In the genomic region with DNA sequence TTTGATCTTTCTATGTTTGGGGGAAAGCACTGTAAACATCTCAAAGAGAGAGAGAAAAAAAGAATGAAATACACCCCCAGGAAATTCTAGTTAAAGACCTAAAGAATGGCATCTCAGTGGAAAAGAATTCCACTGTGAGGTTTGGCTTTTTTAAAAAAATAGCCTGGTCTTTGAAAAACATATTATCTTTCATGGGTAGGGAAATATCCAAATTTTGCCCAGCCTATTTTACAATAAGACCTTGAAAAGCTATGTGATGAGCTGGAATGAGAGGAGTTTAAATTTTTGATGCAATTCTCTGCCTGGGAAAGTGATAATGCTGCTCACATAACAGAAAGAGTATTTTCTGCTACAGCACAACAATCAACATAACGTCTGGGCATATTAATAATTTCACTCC, we compare ENCODE assay signal across 33 cellular contexts.
"Had no signal": no experiment of that assay in that cellular context is flagged by ENCODE, and none has a peak within 500 bp of the region (broad histone marks: within the 10 kb centered on the region; RNA-seq: fewer than 3 reads in every experiment).

No MANE protein-coding gene starts in this region.

- H3K27me3 ChIP-seq: breast epithelium, esophagus squamous epithelium, hepatocyte, vagina had no signal

- ATAC-seq: naive thymus-derived CD8-positive, alpha-beta T cell; psoas muscle; stimulated activated effector memory CD8-positive, alpha-beta T cell treated with anti-CD3 and anti-CD28 coated beads, Interleukin-12 subunit alpha, Interleukin-12 subunit beta, amount 100 ng/mL, for 72 hours had no signal

- H3K36me3 Mint-ChIP-seq: activated CD4-positive, alpha-beta memory T cell treated with anti-CD3 and anti-CD28 coated beads for 36 hours; activated naive CD4-positive, alpha-beta T cell treated with anti-CD3 and anti-CD28 coated beads, Interleukin-2, amount 10 ng/mL, durations not matched to agents 7 days and 5 days; activated naive CD8-positive, alpha-beta T cell treated with anti-CD3 and anti-CD28 coated beads, Interleukin-2, amount 10 ng/mL, durations not matched to agents 7 days and 5 days; naive thymus-derived CD8-positive, alpha-beta T cell; stimulated activated effector memory CD8-positive, alpha-beta T cell treated with anti-CD3 and anti-CD28 coated beads, Interleukin-12 subunit alpha, Interleukin-12 subunit beta, amount 100 ng/mL, for 72 hours had no signal

- H3K4me1 ChIP-seq: breast epithelium, parathyroid adenoma, psoas muscle, vagina had no signal

- H3K36me3 ChIP-seq: breast epithelium, esophagus squamous epithelium, thoracic aorta, vagina had no signal

- H3K9me3 ChIP-seq: breast epithelium, esophagus squamous epithelium, psoas muscle, thoracic aorta, vagina had no signal

- H3K4me3 ChIP-seq: breast epithelium, esophagus squamous epithelium, hepatocyte, psoas muscle, skin epidermis, thoracic aorta, vagina had no signal

- H3K4me1 Mint-ChIP-seq: activated CD4-positive, alpha-beta T cell treated with anti-CD3 and anti-CD28 coated beads, Interleukin-2, amount 10 ng/mL, durations not matched to agents 24 days and 14 days; activated naive CD4-positive, alpha-beta T cell treated with anti-CD3 and anti-CD28 coated beads, Interleukin-2, amount 10 ng/mL, durations not matched to agents 7 days and 5 days; activated naive CD8-positive, alpha-beta T cell treated with anti-CD3 and anti-CD28 coated beads, Interleukin-2, amount 10 ng/mL, durations not matched to agents 7 days and 5 days; central memory CD8-positive, alpha-beta T cell; naive thymus-derived CD8-positive, alpha-beta T cell; stimulated activated effector memory CD8-positive, alpha-beta T cell treated with anti-CD3 and anti-CD28 coated beads, Interleukin-12 subunit alpha, Interleukin-12 subunit beta, amount 100 ng/mL, for 72 hours had no signal

- H3K27me3 Mint-ChIP-seq: activated CD4-positive, alpha-beta T cell treated with anti-CD3 and anti-CD28 coated beads, Interleukin-2, amount 10 ng/mL, durations not matched to agents 24 days and 14 days; activated naive CD4-positive, alpha-beta T cell treated with anti-CD3 and anti-CD28 coated beads, Interleukin-2, amount 10 ng/mL, durations not matched to agents 7 days and 5 days; activated naive CD8-positive, alpha-beta T cell treated with anti-CD3 and anti-CD28 coated beads, Interleukin-2, amount 10 ng/mL, durations not matched to agents 7 days and 5 days; central memory CD8-positive, alpha-beta T cell; naive thymus-derived CD8-positive, alpha-beta T cell; stimulated activated naive CD8-positive, alpha-beta T cell treated with anti-CD3 and anti-CD28 coated beads, Interleukin-15, Interleukin-2, amounts not matched to agents 100 ng/mL and 50 ng/mL, for 24 hours had no signal

- H3K27ac ChIP-seq: breast epithelium, epithelial cell of prostate, esophagus squamous epithelium, hepatocyte, parathyroid adenoma, psoas muscle, skin epidermis, thoracic aorta, vagina had no signal

- H2AFZ ChIP-seq: hepatocyte, parathyroid adenoma had no signal

- H3K4me3 Mint-ChIP-seq: activated CD4-positive, alpha-beta memory T cell treated with anti-CD3 and anti-CD28 coated beads for 36 hours; activated CD4-positive, alpha-beta T cell treated with anti-CD3 and anti-CD28 coated beads, Interleukin-2, amount 10 ng/mL, durations not matched to agents 24 days and 14 days; activated naive CD4-positive, alpha-beta T cell treated with anti-CD3 and anti-CD28 coated beads, Interleukin-2, amount 10 ng/mL, durations not matched to agents 7 days and 5 days; activated naive CD8-positive, alpha-beta T cell treated with anti-CD3 and anti-CD28 coated beads, Interleukin-2, amount 10 ng/mL, durations not matched to agents 7 days and 5 days; activated T-helper 1 cell treated with anti-CD3 and anti-CD28 coated beads, Interleukin-12 subunit alpha, Interleukin-12 subunit beta, Interleukin-2, Interleukin-4 antibody, amounts not matched to agents 30 ng/mL and 10 ng/mL and 1 ng/mL, durations not matched to agents 14 hours and 24 hours and 36 hours; central memory CD8-positive, alpha-beta T cell; naive thymus-derived CD8-positive, alpha-beta T cell; neural crest cell; stimulated activated effector memory CD8-positive, alpha-beta T cell treated with anti-CD3 and anti-CD28 coated beads, Interleukin-12 subunit alpha, Interleukin-12 subunit beta, amount 100 ng/mL, for 72 hours; stimulated activated naive CD8-positive, alpha-beta T cell treated with anti-CD3 and anti-CD28 coated beads, Interleukin-15, Interleukin-2, amounts not matched to agents 100 ng/mL and 50 ng/mL, for 24 hours had no signal

- DNase-seq: activated CD4-positive, alpha-beta memory T cell treated with anti-CD3 and anti-CD28 coated beads for 36 hours; activated CD4-positive, alpha-beta T cell treated with anti-CD3 and anti-CD28 coated beads, Interleukin-2, amount 10 ng/mL, durations not matched to agents 24 days and 14 days; activated CD4-positive, CD25-positive, alpha-beta regulatory T cell treated with anti-CD3 and anti-CD28 coated beads, Interleukin-2, amount 50 U/mL, for 72 hours; activated CD8-positive, alpha-beta memory T cell treated with anti-CD3 and anti-CD28 coated beads, Interleukin-2, amount 50 U/mL, for 4 hours; activated effector memory CD4-positive, alpha-beta T cell treated with anti-CD3 and anti-CD28 coated beads, Interleukin-2, amount 50 U/mL, for 16 hours; activated naive CD4-positive, alpha-beta T cell treated with anti-CD3 and anti-CD28 coated beads, Interleukin-2, amount 10 ng/mL, durations not matched to agents 7 days and 5 days; activated naive CD8-positive, alpha-beta T cell treated with anti-CD3 and anti-CD28 coated beads, Interleukin-2, amount 10 ng/mL, durations not matched to agents 7 days and 5 days; activated T-cell treated with anti-CD3 and anti-CD28 coated beads, Interleukin-2, amount 50 U/mL, for 1 hour; amniotic stem cell; effector CD8-positive, alpha-beta T cell; esophagus squamous epithelium; foreskin melanocyte; islet precursor cell; mammary epithelial cell; midbrain; naive thymus-derived CD8-positive, alpha-beta T cell; nucleus accumbens; psoas muscle; stimulated activated CD4-positive, alpha-beta T cell treated with anti-CD3 and anti-CD28 coated beads, Interleukin-4, amount 100 ng/mL, for 24 hours; T-helper 2 cell; trophoblast cell had no signal

- H3K79me2 ChIP-seq: hepatocyte, parathyroid adenoma had no signal

- H3K27ac Mint-ChIP-seq: activated CD4-positive, alpha-beta memory T cell treated with anti-CD3 and anti-CD28 coated beads for 36 hours; activated CD4-positive, alpha-beta T cell treated with anti-CD3 and anti-CD28 coated beads, Interleukin-2, amount 10 ng/mL, durations not matched to agents 24 days and 14 days; activated naive CD4-positive, alpha-beta T cell treated with anti-CD3 and anti-CD28 coated beads, Interleukin-2, amount 10 ng/mL, durations not matched to agents 7 days and 5 days; activated naive CD8-positive, alpha-beta T cell treated with anti-CD3 and anti-CD28 coated beads, Interleukin-2, amount 10 ng/mL, durations not matched to agents 7 days and 5 days; activated T-helper 1 cell treated with anti-CD3 and anti-CD28 coated beads, Interleukin-12 subunit alpha, Interleukin-12 subunit beta, Interleukin-2, Interleukin-4 antibody, amounts not matched to agents 30 ng/mL and 10 ng/mL and 1 ng/mL, durations not matched to agents 14 hours and 24 hours and 36 hours; naive thymus-derived CD8-positive, alpha-beta T cell; stimulated activated effector memory CD8-positive, alpha-beta T cell treated with anti-CD3 and anti-CD28 coated beads, Interleukin-12 subunit alpha, Interleukin-12 subunit beta, amount 100 ng/mL, for 72 hours; stimulated activated naive CD8-positive, alpha-beta T cell treated with anti-CD3 and anti-CD28 coated beads, Interleukin-15, Interleukin-2, amounts not matched to agents 100 ng/mL and 50 ng/mL, for 24 hours had no signal

- H3K4me2 ChIP-seq: hepatocyte had no signal

- H3K9me3 Mint-ChIP-seq: activated CD4-positive, alpha-beta T cell treated with anti-CD3 and anti-CD28 coated beads, Interleukin-2, amount 10 ng/mL, durations not matched to agents 24 days and 14 days; activated naive CD4-positive, alpha-beta T cell treated with anti-CD3 and anti-CD28 coated beads, Interleukin-2, amount 10 ng/mL, durations not matched to agents 7 days and 5 days; activated T-helper 1 cell treated with anti-CD3 and anti-CD28 coated beads, Interleukin-12 subunit alpha, Interleukin-12 subunit beta, Interleukin-2, Interleukin-4 antibody, amounts not matched to agents 30 ng/mL and 10 ng/mL and 1 ng/mL, durations not matched to agents 14 hours and 24 hours and 36 hours; neural crest cell; stimulated activated effector memory CD8-positive, alpha-beta T cell treated with anti-CD3 and anti-CD28 coated beads, Interleukin-12 subunit alpha, Interleukin-12 subunit beta, amount 100 ng/mL, for 72 hours had no signal

- H3K9ac ChIP-seq: parathyroid adenoma had no signal
